Comparison of ENCODE assay signal across 1 cellular context in the genomic region with DNA sequence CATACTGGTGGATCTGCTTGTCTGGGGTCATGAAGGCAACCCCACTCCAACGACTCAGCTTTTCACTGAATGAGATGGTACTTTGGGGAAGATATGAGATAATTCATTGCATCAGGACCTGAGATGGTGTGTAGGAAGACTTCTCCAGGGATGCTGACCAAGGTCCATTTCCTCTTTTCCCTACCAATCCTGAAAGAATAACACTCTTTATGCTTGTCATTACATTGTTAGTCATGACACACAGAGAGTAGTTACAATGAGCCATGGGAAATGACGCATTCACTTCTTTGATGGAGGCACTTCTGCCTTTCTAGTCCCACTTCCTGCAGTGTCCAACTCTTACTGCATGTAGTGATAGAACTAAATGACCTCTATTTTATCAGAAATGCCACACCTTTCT.
TF ChIP-seq lines count a peak whose summit lies in the region.

No MANE protein-coding gene starts in this region.

TF ChIP-seq in HepG2, 621 proteins besides CTCF, POLR2A, EP300 and RAD21:
- TF ChIP-seq, protein P1, sequence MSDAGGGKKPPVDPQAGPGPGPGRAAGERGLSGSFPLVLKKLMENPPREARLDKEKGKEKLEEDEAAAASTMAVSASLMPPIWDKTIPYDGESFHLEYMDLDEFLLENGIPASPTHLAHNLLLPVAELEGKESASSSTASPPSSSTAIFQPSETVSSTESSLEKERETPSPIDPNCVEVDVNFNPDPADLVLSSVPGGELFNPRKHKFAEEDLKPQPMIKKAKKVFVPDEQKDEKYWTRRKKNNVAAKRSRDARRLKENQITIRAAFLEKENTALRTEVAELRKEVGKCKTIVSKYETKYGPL (CRISPR knock-in tag; IDR thresholded peaks at IDR 0.05) = no peak
- TF ChIP-seq SSRP1 (CRISPR knock-in tag; IDR thresholded peaks at IDR 0.05) (no peak), JUND (CRISPR knock-in tag; IDR thresholded peaks at IDR 0.05) (no peak), TEAD2 (CRISPR knock-in tag; IDR thresholded peaks at IDR 0.05) (no peak), ZNF501 (CRISPR knock-in tag; IDR thresholded peaks at IDR 0.05) (no peak), IRX3 (CRISPR knock-in tag; IDR thresholded peaks at IDR 0.05; ENCODE audit: borderline replicate concordance, low read depth) (no peak)
